ENCODE assay signal across 1 cellular context in genomic region chr17:75352079-75352569, GRCh38.
TF ChIP-seq lines count a peak whose summit lies in the region.

No MANE protein-coding gene starts in this region.

TF ChIP-seq in H1, 55 proteins besides CTCF, POLR2A, EP300 and RAD21 (continued from another document):
- TF ChIP-seq RFX5 (IDR thresholded peaks at IDR 0.05; ENCODE audit: borderline replicate concordance, low read depth, low read length) (no peak), NANOG (IDR thresholded peaks at IDR 0.05; ENCODE audit: insufficient read depth, low read depth, low read length, poor library complexity, severe bottlenecking) (no peak), SIX5 (IDR thresholded peaks at IDR 0.05; ENCODE audit: low read depth, low read length) (no peak), SP1 (IDR thresholded peaks at IDR 0.05; ENCODE audit: low read depth, low read length) (0 out of 2 replicates have a peak, but pooled peaks have one; percentile 6), TCF12 (IDR thresholded peaks at IDR 0.05; ENCODE audit: low read depth, low read length) (no peak), JUN (IDR thresholded peaks at IDR 0.05; ENCODE audit: low read depth, low read length) (no peak), RNF2 (IDR thresholded peaks at IDR 0.05; ENCODE audit: borderline replicate concordance, low read depth, low read length, missing control alignments, poor library complexity, severe bottlenecking) (no peak), HDAC6 (IDR thresholded peaks at IDR 0.05; ENCODE audit: low read depth, low read length) (no peak), CHD1 (IDR thresholded peaks at IDR 0.05; ENCODE audit: low read depth, low read length) (no peak), ASH2L (IDR thresholded peaks at IDR 0.05; ENCODE audit: low read length) (peak; percentile 47), SUZ12 (IDR thresholded peaks at IDR 0.05; ENCODE audit: low read length) (no peak), CBX8 (IDR thresholded peaks at IDR 0.05; ENCODE audit: borderline replicate concordance, low read depth, low read length) (no peak), USF2 (IDR thresholded peaks at IDR 0.05; ENCODE audit: low read length) (no peak)
